15 cellular contexts compared by ENCODE assay signal in genomic region chrX:24760601-24761000, GRCh38.
A peak's percentile ranks its signal among the peaks of the same experiment; 100 is the strongest.
DNase-seq lines count a peak whose midpoint lies in the region; ATAC-seq and TF ChIP-seq lines count a peak whose summit lies in the region.
"Had no signal": no experiment of that assay in that cellular context is flagged by ENCODE, and none has a peak within 500 bp of the region (broad histone marks: within the 10 kb centered on the region; RNA-seq: fewer than 3 reads in every experiment).

No MANE protein-coding gene starts in this region.

- TF ChIP-seq CTCF in BE2C (IDR thresholded peaks at IDR 0.05; ENCODE audit: low read depth, low read length) (no peak), fibroblast of mammary gland (conservative IDR thresholded peaks at IDR 0.05; ENCODE audit: control insufficient read depth, insufficient read depth, low read depth, low read length) (no peak), psoas muscle (IDR thresholded peaks at IDR 0.05) (no peak), natural killer cell (IDR thresholded peaks at IDR 0.05) (no peak)

- no peaks in the 10 kb centered on the region for H3K36me3 Mint-ChIP-seq in natural killer cell

- H3K4me1 Mint-ChIP-seq in natural killer cell = peaks cover 0 to 11% of the 10 kb centered on the region in 2 donors

- H3K4me1 ChIP-seq in BE2C (no peaks in the 10 kb centered on the region; the same call in 1 of the 2 replicates), psoas muscle (peaks cover 7% of the 10 kb centered on the region)

- peak; percentile 14 for DNase-seq in BE2C
- DNase-seq in M059J (ENCODE audit: low read depth) = peak; percentile 56
- peak; percentile 30 for DNase-seq in fibroblast of mammary gland (ENCODE audit: low read depth)
- no peak for DNase-seq in psoas muscle
- no peak for DNase-seq in substantia nigra (lab: John Stamatoyannopoulos, UW)
- no peak for DNase-seq in natural killer cell
- DNase-seq in cerebellar cortex (ENCODE audit: low spot score) = no peak
- DNase-seq: activated CD4-positive, alpha-beta T cell treated with anti-CD3 and anti-CD28 coated beads for 48 hours; CD4-positive, alpha-beta T cell; dorsolateral prefrontal cortex; Karpas-422; NCI-H187; NCI-H748 treated with DMSO at 0.1 percent for 48 hours; T-helper 2 cell had no signal

- H3K9me3 ChIP-seq in BE2C = no peaks in the 10 kb centered on the region
- H3K9me3 ChIP-seq in psoas muscle = no peaks in the 10 kb centered on the region

- ATAC-seq in psoas muscle (peak; percentile 36 to 78 (median 68)), natural killer cell (no peak), HG03432 (IDR thresholded peaks at IDR 0.05; ENCODE audit: unreplicated experiment) (no peak)

- H3K27ac ChIP-seq in psoas muscle = peak overlapping the region; percentile 76
- H3K27ac ChIP-seq in substantia nigra (ENCODE audit: low read depth, low read length, poor library complexity, severe bottlenecking) = no peak overlapping the region
- H3K27ac ChIP-seq: dorsolateral prefrontal cortex had no signal

- H3K36me3 ChIP-seq in BE2C (no peaks in the 10 kb centered on the region; the same call in 1 of the 2 replicates), psoas muscle (ENCODE audit: insufficient read depth in 1 of 2, low read depth in 1 of 2) (peaks cover 0 to under 1% of the 10 kb centered on the region in 2 donors)

- H3K27me3 Mint-ChIP-seq in natural killer cell (ENCODE audit: low read depth in 2 of 2) = no peaks in the 10 kb centered on the region
- H3K27me3 Mint-ChIP-seq: CD4-positive, alpha-beta T cell had no signal

- peak overlapping the region in 1 of 2 donors; percentile 77 for H3K27ac Mint-ChIP-seq in natural killer cell
- H3K27ac Mint-ChIP-seq: CD4-positive, alpha-beta T cell had no signal

- intact Hi-C loops in psoas muscle (cut with DNase I) (no loop called here), natural killer cell (cut with micrococcal nuclease) (no loop called here)

- no peaks in the 10 kb centered on the region for H3K9me3 Mint-ChIP-seq in natural killer cell
- H3K9me3 Mint-ChIP-seq: CD4-positive, alpha-beta T cell had no signal

- 18 to 28% (median 23%) methylated on average over 2 of the region's 2 CpGs for WGBS in psoas muscle, 3 donors

- no peaks in the 10 kb centered on the region for H3K27me3 ChIP-seq in BE2C
- H3K27me3 ChIP-seq in psoas muscle (ENCODE audit: insufficient read depth in 3 of 3, low read length in 2 of 3) = no peaks in the 10 kb centered on the region

- H3K4me3 ChIP-seq in BE2C (ENCODE audit: low read depth, low read length) (no peak overlapping the region), fibroblast of mammary gland (ENCODE audit: control insufficient read depth, low read depth, low read length) (no peak overlapping the region), psoas muscle (no peak overlapping the region)
- H3K4me3 ChIP-seq: dorsolateral prefrontal cortex had no signal

- H3K4me3 Mint-ChIP-seq in natural killer cell = no peak overlapping the region
- H3K4me3 Mint-ChIP-seq: CD4-positive, alpha-beta T cell had no signal

Comparison
In these comparisons a context has a peak if more than half of its experiments do, and no peak if none do; other contexts are left out.
1. DNase-seq: peak in BE2C (single experiment), M059J (single experiment) and fibroblast of mammary gland (single experiment); none in psoas muscle (0 of 2), substantia nigra (0 of 49), natural killer cell (single experiment) and cerebellar cortex (single experiment).
2. ATAC-seq: peak in psoas muscle (4 of 4); none in natural killer cell (0 of 3) and HG03432 (single experiment).